1 cellular context compared by ENCODE assay signal in the genomic region with DNA sequence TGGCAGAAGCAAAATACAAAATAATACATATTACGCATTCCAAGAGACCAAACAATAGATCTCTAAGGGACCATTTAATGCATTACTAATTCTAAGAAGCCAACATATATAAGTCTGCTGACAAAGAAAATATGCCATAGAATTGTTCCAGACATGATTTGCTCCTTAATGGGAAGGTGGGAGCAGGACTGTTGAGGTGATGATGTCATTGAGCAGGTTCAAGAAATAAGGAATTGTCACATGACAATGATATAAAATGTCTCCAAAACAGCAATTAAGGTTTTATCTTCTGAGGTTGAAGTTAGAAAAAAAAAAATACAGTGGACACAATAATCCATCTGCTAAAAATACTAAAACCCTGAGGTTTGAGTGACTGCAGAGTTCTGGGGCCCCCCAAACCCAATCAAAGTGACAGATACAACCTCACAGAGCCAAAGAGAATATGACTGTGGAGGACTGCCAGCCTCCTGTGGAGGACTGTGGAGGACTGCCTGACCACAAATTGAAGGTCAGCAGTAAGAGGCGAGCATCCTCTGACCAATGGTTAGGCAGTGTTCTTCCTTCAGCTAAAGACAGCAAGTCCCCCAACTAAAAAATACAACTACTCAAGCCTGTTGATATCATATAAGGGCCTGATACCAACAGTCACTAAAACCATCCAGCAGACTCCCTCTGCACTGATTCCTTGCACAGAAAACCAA.
TF ChIP-seq lines count a peak whose summit lies in the region.

No MANE protein-coding gene starts in this region.

TF ChIP-seq in HepG2, 621 proteins besides CTCF, POLR2A, EP300 and RAD21:
- TF ChIP-seq CREB1 (IDR thresholded peaks at IDR 0.05) (peak; percentile 61; the same call in 1 of the 2 replicates), CREB1 (CRISPR knock-in tag; IDR thresholded peaks at IDR 0.05) (no peak), ATF7 (IDR thresholded peaks at IDR 0.05) (peak; percentile 86), ATF7 (CRISPR knock-in tag; IDR thresholded peaks at IDR 0.05) (no peak), ZNF263 (CRISPR knock-in tag; IDR thresholded peaks at IDR 0.05) (peak; percentile 51; the same call in 1 of the 2 replicates), MTA1 (CRISPR knock-in tag; IDR thresholded peaks at IDR 0.05; ENCODE audit: borderline replicate concordance) (no peak)
